Comparison of ENCODE assay signal across 8 cellular contexts in genomic region chr5:177591690-177592009, GRCh38. TPM values are rescaled to one million over a fixed set of nuclear protein-coding genes. Genes with fewer than 3 reads are reported as not detected.
DNase-seq lines count a peak whose midpoint lies in the region; ATAC-seq and TF ChIP-seq lines count a peak whose summit lies in the region.

No MANE protein-coding gene starts in this region.

- H3K4me3 ChIP-seq in GM12875 (ENCODE audit: low read depth, low read length) (peak overlapping the region; percentile 93), RWPE2 (ENCODE audit: severe bottlenecking) (peak overlapping the region; percentile 78), fibroblast of pulmonary artery (replicated peaks; ENCODE audit: low read depth, low read length) (peak overlapping the region; percentile 96), retinal pigment epithelial cell (ENCODE audit: low read length) (peak overlapping the region; percentile 94)

- H3K36me3 ChIP-seq in RWPE2 (ENCODE audit: low read depth) = peaks cover 39% of the 10 kb centered on the region

- no peak overlapping the region for H3K27ac ChIP-seq in RWPE2 (ENCODE audit: poor library complexity, severe bottlenecking)

- TF ChIP-seq CTCF in GM12875 (IDR thresholded peaks at IDR 0.05; ENCODE audit: borderline replicate concordance, insufficient read depth, low read depth, low read length) = no peak
- TF ChIP-seq CTCF in RWPE2 (IDR thresholded peaks at IDR 0.05; ENCODE audit: poor library complexity, severe bottlenecking) = no peak
- no peak for TF ChIP-seq CTCF in fibroblast of pulmonary artery (IDR thresholded peaks at IDR 0.05; ENCODE audit: low read length, missing control alignments)
- no peak for TF ChIP-seq CTCF in retinal pigment epithelial cell (conservative IDR thresholded peaks at IDR 0.05; ENCODE audit: low read depth, low read length)

- no peaks in the 10 kb centered on the region for H3K9me3 ChIP-seq in RWPE2 (ENCODE audit: severe bottlenecking)

- no peak for DNase-seq in RWPE2 (ENCODE audit: low spot score)
- no peak for DNase-seq in fibroblast of pulmonary artery (ENCODE audit: low read depth)
- no peak for DNase-seq in retinal pigment epithelial cell (ENCODE audit: low read depth)
- no peak for DNase-seq in cerebellum (ENCODE audit: low spot score)
- DNase-seq in NCI-H524 treated with DMSO at 0.1 percent for 48 hours (lab: John Stamatoyannopoulos, UW) = no peak
- no peak for DNase-seq in kidney glomerular epithelial cell (lab: John Stamatoyannopoulos, UW)

- H3K27me3 ChIP-seq in RWPE2 (ENCODE audit: insufficient read depth, poor library complexity, severe bottlenecking) = no peaks in the 10 kb centered on the region

- H3K4me1 ChIP-seq in RWPE2 (ENCODE audit: insufficient read depth, poor library complexity, severe bottlenecking) = peaks cover 4% of the 10 kb centered on the region

- ATAC-seq in RWPE2 (ENCODE audit: low read depth) = no peak
- no peak for ATAC-seq in HG02884 (IDR thresholded peaks at IDR 0.05; ENCODE audit: unreplicated experiment)

RNA-seq across cellular contexts. Expression of gene TMED9, which starts 0.4 kb away (rescaled TPM):
- total RNA-seq in cerebellum = 20.1 TPM

RNA-seq across cellular contexts. Expression of gene B4GALT7, which starts 8.3 kb away (rescaled TPM):
- 16.2 TPM for total RNA-seq in cerebellum

RNA-seq across cellular contexts. Expression of gene FAM193B, which starts 37.3 kb away (rescaled TPM):
- total RNA-seq in cerebellum = 35.9 TPM
